Comparison of ENCODE assay signal across 21 cellular contexts in the genomic region with DNA sequence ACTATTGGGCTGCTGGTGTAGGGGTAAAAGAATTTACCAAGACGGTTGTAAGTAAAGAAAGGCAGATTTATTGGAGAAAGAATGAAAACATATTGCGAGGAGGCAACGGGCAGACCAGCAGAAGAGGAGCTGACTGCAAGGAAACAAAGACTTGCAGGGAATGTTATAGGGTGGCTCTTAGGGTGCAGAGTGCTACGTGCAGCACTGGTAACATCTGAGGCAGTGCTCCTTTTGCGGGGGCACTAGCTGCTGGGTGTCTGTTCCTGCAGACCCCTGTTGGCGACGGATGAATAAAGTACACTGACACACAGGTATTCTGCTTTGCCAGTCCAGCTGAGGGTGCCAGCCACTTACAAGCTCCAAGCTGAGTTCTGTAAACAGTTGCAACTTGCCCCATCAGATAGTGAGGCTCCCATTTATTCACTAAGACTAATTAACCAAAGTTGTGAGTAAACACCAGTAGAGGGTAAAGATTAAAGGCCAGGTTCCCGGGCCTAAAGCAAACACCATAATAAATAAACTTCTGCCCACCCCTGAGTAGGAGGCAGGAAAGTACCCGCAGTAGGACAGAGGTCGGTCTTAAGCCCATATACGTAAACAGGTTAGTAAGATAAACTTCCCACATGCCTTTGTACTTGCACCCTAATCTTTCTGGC.
"Had no signal": no experiment of that assay in that cellular context is flagged by ENCODE, and none has a peak within 500 bp of the region (broad histone marks: within the 10 kb centered on the region; RNA-seq: fewer than 3 reads in every experiment).

No MANE protein-coding gene starts in this region.

- ATAC-seq: activated T-cell treated with anti-CD3 and anti-CD28 coated beads, Interleukin-2, amount 50 U/mL, for 72 hours; gastroesophageal sphincter; left lung; naive thymus-derived CD8-positive, alpha-beta T cell; stimulated activated naive CD8-positive, alpha-beta T cell treated with anti-CD3 and anti-CD28 coated beads, Interleukin-15, Interleukin-2, amounts not matched to agents 100 U/mL and 50 U/mL, for 24 hours; upper lobe of right lung had no signal

- H3K9me3 ChIP-seq: gastroesophageal sphincter, left lung, thyroid gland, upper lobe of right lung had no signal

- H3K4me1 ChIP-seq: gastroesophageal sphincter, left lung, spleen, thyroid gland, upper lobe of right lung had no signal

- H3K27ac Mint-ChIP-seq: activated CD4-positive, alpha-beta memory T cell treated with anti-CD3 and anti-CD28 coated beads, Interleukin-2, amount 10 ng/mL, durations not matched to agents 7 days and 5 days; activated naive CD4-positive, alpha-beta T cell treated with anti-CD3 and anti-CD28 coated beads for 36 hours; activated naive CD8-positive, alpha-beta T cell treated with anti-CD3 and anti-CD28 coated beads, Interleukin-2, amount 10 ng/mL, durations not matched to agents 7 days and 5 days; activated T-cell treated with anti-CD3 and anti-CD28 coated beads, Interleukin-2, amount 50 U/mL, for 72 hours; naive thymus-derived CD8-positive, alpha-beta T cell; neural progenitor cell; T-helper 1 cell treated with Interleukin-12 subunit alpha and Interleukin-12 subunit beta and Interleukin-4 antibody, amounts not matched to agents 30 μg/mL and 1 μg/mL, for 36 hours had no signal

- H3K9ac ChIP-seq: neural progenitor cell had no signal

- DNase-seq: activated CD4-positive, alpha-beta memory T cell treated with anti-CD3 and anti-CD28 coated beads, Interleukin-2, amount 10 ng/mL, durations not matched to agents 7 days and 5 days; activated CD4-positive, alpha-beta T cell treated with anti-CD3 and anti-CD28 coated beads for 48 hours; activated effector memory CD4-positive, alpha-beta T cell treated with Interleukin-2 at 50 U/mL for 16 hours; activated naive CD4-positive, alpha-beta T cell treated with anti-CD3 and anti-CD28 coated beads for 36 hours; activated naive CD8-positive, alpha-beta T cell treated with anti-CD3 and anti-CD28 coated beads, Interleukin-2, amount 10 ng/mL, durations not matched to agents 7 days and 5 days; activated T-cell treated with anti-CD3 and anti-CD28 coated beads, Interleukin-2, amount 50 U/mL, for 72 hours; amniotic stem cell; head of caudate nucleus; left lung; naive thymus-derived CD8-positive, alpha-beta T cell; posterior cingulate gyrus; spleen; stimulated activated CD4-positive, alpha-beta T cell treated with anti-CD3 and anti-CD28 coated beads, Interleukin-4, amount 100 ng/mL, for 24 hours; stimulated activated naive CD8-positive, alpha-beta T cell treated with anti-CD3 and anti-CD28 coated beads, Interleukin-15, Interleukin-2, amounts not matched to agents 100 U/mL and 50 U/mL, for 24 hours; thyroid gland; upper lobe of right lung had no signal

- H3K4me3 Mint-ChIP-seq: activated CD4-positive, alpha-beta memory T cell treated with anti-CD3 and anti-CD28 coated beads, Interleukin-2, amount 10 ng/mL, durations not matched to agents 7 days and 5 days; activated naive CD4-positive, alpha-beta T cell treated with anti-CD3 and anti-CD28 coated beads for 36 hours; activated naive CD8-positive, alpha-beta T cell treated with anti-CD3 and anti-CD28 coated beads, Interleukin-2, amount 10 ng/mL, durations not matched to agents 7 days and 5 days; activated T-cell treated with anti-CD3 and anti-CD28 coated beads, Interleukin-2, amount 50 U/mL, for 72 hours; naive thymus-derived CD8-positive, alpha-beta T cell; neural progenitor cell; T-helper 1 cell treated with Interleukin-12 subunit alpha and Interleukin-12 subunit beta and Interleukin-4 antibody, amounts not matched to agents 30 μg/mL and 1 μg/mL, for 36 hours had no signal

- H3K9me3 Mint-ChIP-seq: activated CD4-positive, alpha-beta memory T cell treated with anti-CD3 and anti-CD28 coated beads, Interleukin-2, amount 10 ng/mL, durations not matched to agents 7 days and 5 days; activated naive CD4-positive, alpha-beta T cell treated with anti-CD3 and anti-CD28 coated beads for 36 hours; activated naive CD8-positive, alpha-beta T cell treated with anti-CD3 and anti-CD28 coated beads, Interleukin-2, amount 10 ng/mL, durations not matched to agents 7 days and 5 days; activated T-cell treated with anti-CD3 and anti-CD28 coated beads, Interleukin-2, amount 50 U/mL, for 72 hours; T-helper 1 cell treated with Interleukin-12 subunit alpha and Interleukin-12 subunit beta and Interleukin-4 antibody, amounts not matched to agents 30 μg/mL and 1 μg/mL, for 36 hours had no signal

- H3K27me3 ChIP-seq: left lung, neural progenitor cell, spleen, thyroid gland had no signal

- H3K36me3 ChIP-seq: gastroesophageal sphincter, left lung, neural progenitor cell, spleen, thyroid gland, upper lobe of right lung had no signal

- H3K4me1 Mint-ChIP-seq: activated CD4-positive, alpha-beta memory T cell treated with anti-CD3 and anti-CD28 coated beads, Interleukin-2, amount 10 ng/mL, durations not matched to agents 7 days and 5 days; activated naive CD8-positive, alpha-beta T cell treated with anti-CD3 and anti-CD28 coated beads, Interleukin-2, amount 10 ng/mL, durations not matched to agents 7 days and 5 days; naive thymus-derived CD8-positive, alpha-beta T cell; neural progenitor cell had no signal

- H3K4me3 ChIP-seq: coronary artery, gastroesophageal sphincter, left lung, neural progenitor cell, spleen, thyroid gland, upper lobe of right lung had no signal

- H3K27ac ChIP-seq: coronary artery, gastroesophageal sphincter, left lung, neural progenitor cell, spleen, thyroid gland, upper lobe of right lung had no signal

- H3K36me3 Mint-ChIP-seq: activated naive CD8-positive, alpha-beta T cell treated with anti-CD3 and anti-CD28 coated beads, Interleukin-2, amount 10 ng/mL, durations not matched to agents 7 days and 5 days; naive thymus-derived CD8-positive, alpha-beta T cell; neural progenitor cell had no signal

- FAIRE-seq: bronchial epithelial cell had no signal
